ENCODE assay signal across 16 cellular contexts in the genomic region with DNA sequence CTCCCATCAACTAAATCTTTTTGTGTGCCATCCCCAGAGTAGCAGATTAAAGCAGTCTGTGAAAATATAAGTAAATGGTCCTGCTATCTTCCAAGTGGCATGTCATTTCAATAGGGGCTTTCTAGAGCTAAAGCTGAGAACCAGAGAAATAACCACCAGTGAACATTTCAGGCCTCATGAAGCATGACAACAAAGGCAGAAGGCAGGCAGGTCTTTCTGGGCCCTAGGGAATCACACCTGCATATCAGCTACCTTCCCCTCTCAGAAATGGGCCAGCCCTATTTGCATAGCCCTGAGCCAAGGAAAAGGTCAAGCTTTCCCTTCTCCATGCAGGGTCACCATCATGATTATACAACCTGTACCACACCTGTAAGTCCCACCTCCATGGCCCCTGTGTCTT.
A peak's percentile ranks its signal among the peaks of the same experiment; 100 is the strongest.
DNase-seq lines count a peak whose midpoint lies in the region; ATAC-seq and TF ChIP-seq lines count a peak whose summit lies in the region.
"Had no signal": no experiment of that assay in that cellular context is flagged by ENCODE, and none has a peak within 500 bp of the region (broad histone marks: within the 10 kb centered on the region; RNA-seq: fewer than 3 reads in every experiment).

No MANE protein-coding gene starts in this region.

- no peaks in the 10 kb centered on the region for H3K36me3 ChIP-seq in ovary

- H3K27ac Mint-ChIP-seq in nephron progenitor cell, result peak overlapping the region; percentile 8
- no peak overlapping the region for H3K27ac Mint-ChIP-seq in activated naive CD4-positive, alpha-beta T cell treated with anti-CD3 and anti-CD28 coated beads, Interleukin-2, amount 10 ng/mL, durations not matched to agents 7 days and 5 days
- H3K27ac Mint-ChIP-seq: CD4-positive, alpha-beta memory T cell had no signal

- no peak overlapping the region for H3K4me3 Mint-ChIP-seq in nephron progenitor cell
- H3K4me3 Mint-ChIP-seq in activated naive CD4-positive, alpha-beta T cell treated with anti-CD3 and anti-CD28 coated beads, Interleukin-2, amount 10 ng/mL, durations not matched to agents 7 days and 5 days, result no peak overlapping the region
- H3K4me3 Mint-ChIP-seq: CD4-positive, alpha-beta memory T cell had no signal

- H3K4me3 ChIP-seq in ovary, result no peak overlapping the region
- H3K4me3 ChIP-seq: SK-N-MC, skin epidermis had no signal

- CTCF ChIA-PET in activated naive CD4-positive, alpha-beta T cell treated with anti-CD3 and anti-CD28 coated beads, Interleukin-2, amount 10 ng/mL, durations not matched to agents 7 days and 5 days (lab: Charles Lee), result no interaction called here

- TF ChIP-seq CTCF in nephron progenitor cell (IDR thresholded peaks at IDR 0.05) (no peak), ovary (IDR thresholded peaks at IDR 0.05) (no peak)

- no peak for TF ChIP-seq POLR2A in ovary (IDR thresholded peaks at IDR 0.05)

- H3K4me1 ChIP-seq in ovary (ENCODE audit: insufficient read depth), result no peaks in the 10 kb centered on the region

- no peak overlapping the region for H3K27ac ChIP-seq in ovary
- H3K27ac ChIP-seq: SK-N-MC, skin epidermis had no signal

- H3K27me3 Mint-ChIP-seq in nephron progenitor cell (ENCODE audit: low read depth, poor library complexity), result peaks cover 4% of the 10 kb centered on the region
- no peaks in the 10 kb centered on the region for H3K27me3 Mint-ChIP-seq in activated naive CD4-positive, alpha-beta T cell treated with anti-CD3 and anti-CD28 coated beads, Interleukin-2, amount 10 ng/mL, durations not matched to agents 7 days and 5 days

- no peak for TF ChIP-seq EP300 in ovary (IDR thresholded peaks at IDR 0.05)

- no peaks in the 10 kb centered on the region for H3K9me3 ChIP-seq in ovary

- peaks cover 13% of the 10 kb centered on the region for H3K4me1 Mint-ChIP-seq in nephron progenitor cell
- H3K4me1 Mint-ChIP-seq in activated naive CD4-positive, alpha-beta T cell treated with anti-CD3 and anti-CD28 coated beads, Interleukin-2, amount 10 ng/mL, durations not matched to agents 7 days and 5 days, result no peaks in the 10 kb centered on the region
- H3K4me1 Mint-ChIP-seq: CD4-positive, alpha-beta memory T cell had no signal

- H3K9me3 Mint-ChIP-seq in nephron progenitor cell, result no peaks in the 10 kb centered on the region
- H3K9me3 Mint-ChIP-seq in activated naive CD4-positive, alpha-beta T cell treated with anti-CD3 and anti-CD28 coated beads, Interleukin-2, amount 10 ng/mL, durations not matched to agents 7 days and 5 days, result no peaks in the 10 kb centered on the region

- H3K36me3 Mint-ChIP-seq in nephron progenitor cell (ENCODE audit: low read depth), result no peaks in the 10 kb centered on the region
- H3K36me3 Mint-ChIP-seq in activated naive CD4-positive, alpha-beta T cell treated with anti-CD3 and anti-CD28 coated beads, Interleukin-2, amount 10 ng/mL, durations not matched to agents 7 days and 5 days, result no peaks in the 10 kb centered on the region
- H3K36me3 Mint-ChIP-seq: CD4-positive, alpha-beta memory T cell had no signal

- no peaks in the 10 kb centered on the region for H3K27me3 ChIP-seq in ovary

- intact Hi-C loops in ovary (cut with DNase I), result no loop called here

- ATAC-seq in GM18520 (IDR thresholded peaks at IDR 0.05; ENCODE audit: unreplicated experiment) (peak; percentile 82), GM21576 (IDR thresholded peaks at IDR 0.05; ENCODE audit: unreplicated experiment) (peak; percentile 86), HG03135 (IDR thresholded peaks at IDR 0.05; ENCODE audit: unreplicated experiment) (peak; percentile 73)

- DNase-seq in nephron progenitor cell (no peak), NCI-H510A treated with DMSO at 0.1 percent for 48 hours (lab: John Stamatoyannopoulos, UW) (no peak), NCI-H1694 (lab: John Stamatoyannopoulos, UW) (no peak), ovary (no peak)
- DNase-seq in activated naive CD4-positive, alpha-beta T cell treated with anti-CD3 and anti-CD28 coated beads, Interleukin-2, amount 10 ng/mL, durations not matched to agents 7 days and 5 days, result no peak
- DNase-seq: activated CD4-positive, alpha-beta T cell treated with anti-CD3 and anti-CD28 coated beads for 1 hour; activated gamma-delta T cell; CD4-positive, alpha-beta memory T cell; central memory CD4-positive, alpha-beta T cell; NCI-H1105 treated with DMSO at 0.1 percent for 48 hours; NCI-H748 treated with DMSO at 0.1 percent for 48 hours had no signal
